Comparison of ENCODE assay signal across 7 cellular contexts in genomic region chr10:96292971-96293909, GRCh38. TPM values are rescaled to one million over a fixed set of nuclear protein-coding genes. Genes with fewer than 3 reads are reported as not detected.
DNase-seq lines count a peak whose midpoint lies in the region; ATAC-seq and TF ChIP-seq lines count a peak whose summit lies in the region.

No MANE protein-coding gene starts in this region.

- peak overlapping the region; percentile 97 for H3K27ac ChIP-seq in DOHH2 (ENCODE audit: low read depth, low read length)

- H3K9me3 ChIP-seq in DOHH2 (ENCODE audit: control insufficient read depth, insufficient read depth, low read length) = no peaks in the 10 kb centered on the region

- no peaks in the 10 kb centered on the region for H3K9me2 ChIP-seq in DOHH2 (replicated peaks; ENCODE audit: control insufficient read depth, low read length)

- H4K20me1 ChIP-seq in DOHH2 (ENCODE audit: control insufficient read depth, insufficient read depth, low read depth, low read length) = no peaks in the 10 kb centered on the region

- peaks cover 35% of the 10 kb centered on the region for H3F3A ChIP-seq in DOHH2 (ENCODE audit: control insufficient read depth, insufficient read depth)

- H3K4me1 ChIP-seq in DOHH2 (ENCODE audit: control insufficient read depth, low read length) = peaks cover 88% of the 10 kb centered on the region

- ATAC-seq in GM19455 (IDR thresholded peaks at IDR 0.05; ENCODE audit: unreplicated experiment) = peak; percentile 50

- H3K4me3 ChIP-seq in DOHH2 (ENCODE audit: low read length) = peak overlapping the region; percentile 38; the same call in 1 of the 2 replicates
- no peak overlapping the region for H3K4me3 ChIP-seq in Jurkat, Clone E6-1 (ENCODE audit: low read length)
- H3K4me3 ChIP-seq in foreskin fibroblast (ENCODE audit: low read depth in 1 of 2, low read length in 2 of 2) = no peak overlapping the region

- peak; percentile 82 for DNase-seq in Jurkat, Clone E6-1 (ENCODE audit: low read depth, low spot score)
- DNase-seq in SKM-1 treated with dmso at 0.1 percent for 144 hours (lab: John Stamatoyannopoulos, UW; ENCODE audit: unreplicated experiment) (peak; percentile 67), foreskin fibroblast (peak; percentile 26 to 62), putamen (ENCODE audit: low spot score) (peak; percentile 15)
- no peak for DNase-seq in stimulated activated CD4-positive, alpha-beta T cell treated with anti-CD3 and anti-CD28 coated beads, Interleukin-2, amount 100 ng/mL, for 24 hours

- H3K79me2 ChIP-seq in DOHH2 (ENCODE audit: control insufficient read depth, low read length) = peaks cover 9% of the 10 kb centered on the region

- no peaks in the 10 kb centered on the region for H3K27me3 ChIP-seq in DOHH2 (ENCODE audit: control insufficient read depth, low read length)

- TF ChIP-seq CTCF in DOHH2 (IDR thresholded peaks at IDR 0.05; ENCODE audit: low read depth, low read length, poor library complexity, severe bottlenecking) (peak; percentile 68), foreskin fibroblast (IDR thresholded peaks at IDR 0.05; ENCODE audit: low read depth, low read length) (peak; percentile 32)

- peak overlapping the region; percentile 76 for H3K4me2 ChIP-seq in DOHH2 (ENCODE audit: low read length)

- no peaks in the 10 kb centered on the region; the same call in 1 of the 2 replicates for H3K36me3 ChIP-seq in DOHH2 (ENCODE audit: control insufficient read depth, low read length)

RNA-seq across cellular contexts. Expression of gene DNTT, which starts 11.0 kb away (rescaled TPM):
- 0.44 TPM for polyA plus RNA-seq in Jurkat, Clone E6-1 (2012; ENCODE audit: insufficient read depth, insufficient read length)

RNA-seq across cellular contexts. Expression of gene BLNK, which starts 21.9 kb away (rescaled TPM):
- not detected for polyA plus RNA-seq in Jurkat, Clone E6-1 (2012; ENCODE audit: insufficient read depth, insufficient read length)

Comparison
In these comparisons a context has a peak if more than half of its experiments do, and no peak if none do; other contexts are left out.
1. DNase-seq: peak in Jurkat, Clone E6-1 (single experiment), SKM-1 treated with dmso at 0.1 percent for 144 hours (single experiment), foreskin fibroblast (2 of 2) and putamen (single experiment); none in stimulated activated CD4-positive, alpha-beta T cell treated with anti-CD3 and anti-CD28 coated beads, Interleukin-2, amount 100 ng/mL, for 24 hours (0 of 2).